ENCODE assay signal across 10 cellular contexts in genomic region chr14:104882325-104882973, GRCh38. TPM values are rescaled to one million over a fixed set of nuclear protein-coding genes. Genes with fewer than 3 reads are reported as not detected.
A peak's percentile ranks its signal among the peaks of the same experiment; 100 is the strongest.
DNase-seq lines count a peak whose midpoint lies in the region; ATAC-seq and TF ChIP-seq lines count a peak whose summit lies in the region.
"Had no signal": no experiment of that assay in that cellular context is flagged by ENCODE, and none has a peak within 500 bp of the region (broad histone marks: within the 10 kb centered on the region; RNA-seq: fewer than 3 reads in every experiment).

No MANE protein-coding gene starts in this region.

- DNase-seq in GM06990 (ENCODE audit: extremely low read depth, insufficient read length): peak; percentile 20
- DNase-seq in NB4 (ENCODE audit: low read depth): peak; percentile 67
- peak; percentile 36 for DNase-seq in activated naive CD8-positive, alpha-beta T cell treated with anti-CD3 and anti-CD28 coated beads, Interleukin-2, amount 10 ng/mL, durations not matched to agents 7 days and 5 days
- DNase-seq in mucosa of gallbladder (ENCODE audit: low spot score): peak; percentile 77
- DNase-seq in mesenteric fat pad (ENCODE audit: low spot score): no peak
- no peak for DNase-seq in HEK293T (ENCODE audit: extremely low spot score)
- no peak for DNase-seq in G401 (ENCODE audit: low spot score)
- DNase-seq: KG1, tibial artery had no signal

- no peaks in the 10 kb centered on the region for H3K27me3 Mint-ChIP-seq in activated naive CD8-positive, alpha-beta T cell treated with anti-CD3 and anti-CD28 coated beads, Interleukin-2, amount 10 ng/mL, durations not matched to agents 7 days and 5 days

- no peaks in the 10 kb centered on the region for H3K4me1 Mint-ChIP-seq in activated naive CD8-positive, alpha-beta T cell treated with anti-CD3 and anti-CD28 coated beads, Interleukin-2, amount 10 ng/mL, durations not matched to agents 7 days and 5 days

- no peak overlapping the region for H3K4me3 ChIP-seq in GM06990 (replicated peaks; ENCODE audit: low read depth, low read length)
- no peak overlapping the region for H3K4me3 ChIP-seq in NB4 (ENCODE audit: low read depth, low read length)
- H3K4me3 ChIP-seq: tibial artery had no signal

- TF ChIP-seq POLR2A in NB4 (IDR thresholded peaks at IDR 0.05; ENCODE audit: extremely low read depth, insufficient read length): no peak

- no peaks in the 10 kb centered on the region; the same call in none of the 2 replicates for H3K27me3 ChIP-seq in GM06990 (replicated peaks; ENCODE audit: control insufficient read depth, insufficient read depth, low read length)
- H3K27me3 ChIP-seq: tibial artery had no signal

- H3K4me3 Mint-ChIP-seq in activated naive CD8-positive, alpha-beta T cell treated with anti-CD3 and anti-CD28 coated beads, Interleukin-2, amount 10 ng/mL, durations not matched to agents 7 days and 5 days: no peak overlapping the region

- in situ Hi-C loops in G401 (cut with HindIII; ENCODE audit: low sequenced_read_pairs): no loop called here

- no peaks in the 10 kb centered on the region for H3K36me3 Mint-ChIP-seq in activated naive CD8-positive, alpha-beta T cell treated with anti-CD3 and anti-CD28 coated beads, Interleukin-2, amount 10 ng/mL, durations not matched to agents 7 days and 5 days

- peak; percentile 55 for ATAC-seq in activated naive CD8-positive, alpha-beta T cell treated with anti-CD3 and anti-CD28 coated beads, Interleukin-2, amount 10 ng/mL, durations not matched to agents 7 days and 5 days (ENCODE audit: low read depth)
- no peak for ATAC-seq in GM21737 (IDR thresholded peaks at IDR 0.05; ENCODE audit: unreplicated experiment)

- CTCF ChIA-PET in HEK293T (lab: Yijun Ruan, JAX): no interaction called here

- no peaks in the 10 kb centered on the region for H3K9me3 Mint-ChIP-seq in activated naive CD8-positive, alpha-beta T cell treated with anti-CD3 and anti-CD28 coated beads, Interleukin-2, amount 10 ng/mL, durations not matched to agents 7 days and 5 days

- TF ChIP-seq CTCF in GM06990 (IDR thresholded peaks at IDR 0.05; ENCODE audit: insufficient read depth, low read length, poor library complexity, severe bottlenecking) (no peak), NB4 (IDR thresholded peaks at IDR 0.05; ENCODE audit: low read depth, low read length) (no peak)

- POLR2A ChIA-PET in activated naive CD8-positive, alpha-beta T cell treated with anti-CD3 and anti-CD28 coated beads, Interleukin-2, amount 10 ng/mL, durations not matched to agents 7 days and 5 days (lab: Charles Lee): no interaction called here
- POLR2A ChIA-PET in HEK293T (lab: Yijun Ruan, JAX): no interaction called here

- H3K27ac Mint-ChIP-seq in activated naive CD8-positive, alpha-beta T cell treated with anti-CD3 and anti-CD28 coated beads, Interleukin-2, amount 10 ng/mL, durations not matched to agents 7 days and 5 days: no peak overlapping the region

- H3K36me3 ChIP-seq in GM06990 (ENCODE audit: control insufficient read depth, insufficient read depth, low read length): no peaks in the 10 kb centered on the region

TF ChIP-seq in HEK293T, 16 proteins besides CTCF, POLR2A, EP300 and RAD21:
- no peak for TF ChIP-seq PKNOX1 (IDR thresholded peaks at IDR 0.05)
- TF ChIP-seq SUZ12 (IDR thresholded peaks at IDR 0.05): no peak
- TF ChIP-seq HDGF (IDR thresholded peaks at IDR 0.05; ENCODE audit: borderline replicate concordance): no peak
- TF ChIP-seq TARDBP (IDR thresholded peaks at IDR 0.05): no peak
- no peak for TF ChIP-seq CTBP1 (IDR thresholded peaks at IDR 0.05; ENCODE audit: borderline replicate concordance)
- no peak for TF ChIP-seq ARNT (IDR thresholded peaks at IDR 0.05)
- TF ChIP-seq SP1 (IDR thresholded peaks at IDR 0.05): no peak
- no peak for TF ChIP-seq ELF4 (IDR thresholded peaks at IDR 0.05)
- no peak for TF ChIP-seq FOXM1 (IDR thresholded peaks at IDR 0.05; ENCODE audit: borderline replicate concordance)
- no peak for TF ChIP-seq FOXK2 (IDR thresholded peaks at IDR 0.05)
- no peak for TF ChIP-seq BHLHE40 (IDR thresholded peaks at IDR 0.05; ENCODE audit: borderline replicate concordance)
- no peak for TF ChIP-seq FOXA1 (IDR thresholded peaks at IDR 0.05)
- TF ChIP-seq LEF1 (IDR thresholded peaks at IDR 0.05; ENCODE audit: borderline replicate concordance): no peak
- TF ChIP-seq NFRKB (IDR thresholded peaks at IDR 0.05): no peak
- no peak for TF ChIP-seq L3MBTL2 (conservative IDR thresholded peaks at IDR 0.05)
- no peak for TF ChIP-seq ZNF384 (IDR thresholded peaks at IDR 0.05)

RNA-seq across cellular contexts. Expression of gene CEP170B, which starts 17.4 kb away (rescaled TPM):
- total RNA-seq in activated naive CD8-positive, alpha-beta T cell treated with anti-CD3 and anti-CD28 coated beads, Interleukin-2, amount 10 ng/mL, durations not matched to agents 7 days and 5 days: 1 to 10 TPM; 5.7 to 6.3 TPM
- total RNA-seq in mucosa of gallbladder (95.6 TPM), mesenteric fat pad (38.3 TPM)
- 10.6 and 14.4 TPM in 2 replicates for total RNA-seq in G401 (2014; rRNA removed; shearing (Covaris generic))

RNA-seq across cellular contexts. Expression of gene PLD4, which starts 42.2 kb away (rescaled TPM):
- total RNA-seq in activated naive CD8-positive, alpha-beta T cell treated with anti-CD3 and anti-CD28 coated beads, Interleukin-2, amount 10 ng/mL, durations not matched to agents 7 days and 5 days: under 1 TPM in 1 of 2 experiments, not detected in 1; 0.06 TPM
- 16.7 TPM for total RNA-seq in mucosa of gallbladder
- total RNA-seq in mesenteric fat pad: 0.06 TPM
- total RNA-seq in G401 (2014; rRNA removed; shearing (Covaris generic)): not detected in 2 replicates

Comparison
In these comparisons a context has a peak if more than half of its experiments do, and no peak if none do; other contexts are left out.
1. DNase-seq: peak in GM06990 (single experiment), NB4 (single experiment), activated naive CD8-positive, alpha-beta T cell treated with anti-CD3 and anti-CD28 coated beads, Interleukin-2, amount 10 ng/mL, durations not matched to agents 7 days and 5 days (single experiment) and mucosa of gallbladder (single experiment); none in mesenteric fat pad (single experiment), HEK293T (single experiment) and G401 (single experiment).
2. RNA of gene PLD4, which starts 42.2 kb away (total RNA-seq): 16.7 TPM in mucosa of gallbladder (single experiment); 0.06 TPM in mesenteric fat pad (single experiment), 0.06 TPM in activated naive CD8-positive, alpha-beta T cell treated with anti-CD3 and anti-CD28 coated beads, Interleukin-2, amount 10 ng/mL, durations not matched to agents 7 days and 5 days and not detected in G401; every median in the first group is over 10 times any median in the second.